In genomic region chr2:152445791-152446201, GRCh38 we compare ENCODE assay signal across 8 cellular contexts.
DNase-seq lines count a peak whose midpoint lies in the region; ATAC-seq, FAIRE-seq and TF ChIP-seq lines count a peak whose summit lies in the region.

No MANE protein-coding gene starts in this region.

- H2BK120ac ChIP-seq in trophoblast cell (ENCODE audit: insufficient read depth, low read length, poor library complexity) (no peak overlapping the region), H9 (ENCODE audit: low read depth, low read length, poor library complexity, severe bottlenecking) (no peak overlapping the region)

- no peaks in the 10 kb centered on the region for H3K9me3 Mint-ChIP-seq in CD8-positive, alpha-beta T cell
- H3K9me3 Mint-ChIP-seq in H9: no peaks in the 10 kb centered on the region

- H4K91ac ChIP-seq in trophoblast cell (ENCODE audit: low read depth, low read length): no peak overlapping the region
- H4K91ac ChIP-seq in H9 (ENCODE audit: insufficient read length, low read depth, low read length): no peak overlapping the region

- DNase-seq in Daoy (ENCODE audit: low read depth) (peak; percentile 88), HK-2 (ENCODE audit: unreplicated experiment) (peak; percentile 48), trophoblast cell (peak; percentile 46 to 63), H9 (no peak), GM12892 (ENCODE audit: insufficient read length) (no peak)
- no peak for DNase-seq in CD8-positive, alpha-beta T cell
- no peak for DNase-seq in effector memory CD4-positive, alpha-beta T cell

- H3K4ac ChIP-seq in trophoblast cell (ENCODE audit: low read depth, low read length) (no peak overlapping the region), H9 (ENCODE audit: low read depth, low read length) (no peak overlapping the region)

- H2AFZ ChIP-seq in trophoblast cell (ENCODE audit: insufficient read depth, low read length, poor library complexity): no peak overlapping the region
- H2AFZ ChIP-seq in H9 (ENCODE audit: low read length): no peak overlapping the region

- ATAC-seq in CD8-positive, alpha-beta T cell: no peak

- H3K79me1 ChIP-seq in trophoblast cell (ENCODE audit: low read length) (no peaks in the 10 kb centered on the region), H9 (ENCODE audit: insufficient read depth, low read depth, low read length, poor library complexity, severe bottlenecking) (peaks cover 2% of the 10 kb centered on the region)

- no peak overlapping the region for H3K27ac ChIP-seq in trophoblast cell (ENCODE audit: low read depth, low read length)
- no peak overlapping the region for H3K27ac ChIP-seq in CD8-positive, alpha-beta T cell (ENCODE audit: low read depth, low read length)
- no peak overlapping the region for H3K27ac ChIP-seq in H9 (ENCODE audit: insufficient read length, low read depth, low read length)
- no peak overlapping the region for H3K27ac ChIP-seq in effector memory CD4-positive, alpha-beta T cell (ENCODE audit: insufficient read depth, low read length, poor library complexity, severe bottlenecking)

- no peaks in the 10 kb centered on the region for H3K36me3 ChIP-seq in trophoblast cell (ENCODE audit: control insufficient read depth in 1 of 2, insufficient read depth in 2 of 2, low read length in 2 of 2)
- H3K36me3 ChIP-seq in CD8-positive, alpha-beta T cell (ENCODE audit: insufficient read depth, low read length): no peaks in the 10 kb centered on the region
- H3K36me3 ChIP-seq in effector memory CD4-positive, alpha-beta T cell (ENCODE audit: control insufficient read depth, insufficient read depth, low read length): no peaks in the 10 kb centered on the region

- no peak overlapping the region for H3K4me2 ChIP-seq in trophoblast cell (ENCODE audit: low read length)
- H3K4me2 ChIP-seq in H9 (ENCODE audit: insufficient read depth, insufficient read length, low read length): no peak overlapping the region

- H3K4me3 Mint-ChIP-seq in CD8-positive, alpha-beta T cell: no peak overlapping the region
- H3K4me3 Mint-ChIP-seq in H9: no peak overlapping the region

- H3K79me2 ChIP-seq in trophoblast cell (ENCODE audit: control insufficient read depth, insufficient read depth, low read length, poor library complexity) (no peaks in the 10 kb centered on the region), H9 (ENCODE audit: insufficient read depth, low read length) (peaks cover 3% of the 10 kb centered on the region; the same call in 1 of the 2 replicates)

- intact Hi-C loops in CD8-positive, alpha-beta T cell (cut with DNase I, micrococcal nuclease): no loop called here

- TF ChIP-seq POLR2A in GM12892 (IDR thresholded peaks at IDR 0.05; ENCODE audit: low read depth, low read length): no peak

- H3K23ac ChIP-seq in trophoblast cell (ENCODE audit: low read length): no peak overlapping the region
- H3K23ac ChIP-seq in H9 (ENCODE audit: insufficient read length, low read depth, low read length): no peak overlapping the region

- no peaks in the 10 kb centered on the region for H3K4me1 Mint-ChIP-seq in CD8-positive, alpha-beta T cell (ENCODE audit: low read depth)
- H3K4me1 Mint-ChIP-seq in H9: peaks cover 62 to 68% of the 10 kb centered on the region in 2 experiments

- H3K4me1 ChIP-seq in trophoblast cell (ENCODE audit: control insufficient read depth in 1 of 2, insufficient read depth in 2 of 2, low read length in 2 of 2): no peaks in the 10 kb centered on the region
- no peaks in the 10 kb centered on the region for H3K4me1 ChIP-seq in CD8-positive, alpha-beta T cell (ENCODE audit: insufficient read depth, low read length)
- H3K4me1 ChIP-seq in H9 (ENCODE audit: insufficient read depth, low read length): peaks cover 8% of the 10 kb centered on the region
- no peaks in the 10 kb centered on the region for H3K4me1 ChIP-seq in effector memory CD4-positive, alpha-beta T cell (ENCODE audit: control insufficient read depth, insufficient read depth, low read length, poor library complexity, severe bottlenecking)

- FAIRE-seq in endometrium (lab: Jason Lieb, UNC) (peak; percentile 67), GM12892 (lab: Jason Lieb, UNC) (no peak)

- H2BK20ac ChIP-seq in H9 (ENCODE audit: low read depth, low read length, poor library complexity, severe bottlenecking): no peak overlapping the region

- no peak overlapping the region for H3K18ac ChIP-seq in trophoblast cell (ENCODE audit: low read length)
- H3K18ac ChIP-seq in H9 (ENCODE audit: insufficient read length, low read depth, low read length): no peak overlapping the region

- H2BK12ac ChIP-seq in trophoblast cell (ENCODE audit: low read length) (no peak overlapping the region), H9 (ENCODE audit: insufficient read length, low read depth, low read length) (no peak overlapping the region)

- no CpG with 5 or more reads among the region's 3 CpGs for WGBS in trophoblast cell (ENCODE audit: extremely low coverage, insufficient coverage, insufficient read length)
- WGBS in H9 (ENCODE audit: extremely low coverage, insufficient read length, low lambda C conversion rate): no CpG with 5 or more reads among the region's 3 CpGs

- POLR2A ChIA-PET in CD8-positive, alpha-beta T cell (lab: Charles Lee): no interaction called here

- no peak overlapping the region for H2BK15ac ChIP-seq in H9 (ENCODE audit: low read depth, low read length)

- H2AK5ac ChIP-seq in trophoblast cell (ENCODE audit: low read length): no peak overlapping the region
- H2AK5ac ChIP-seq in H9 (ENCODE audit: insufficient read length, low read length): no peak overlapping the region

- H3K27me3 ChIP-seq in trophoblast cell (ENCODE audit: insufficient read depth, low read length) (no peaks in the 10 kb centered on the region), H9 (ENCODE audit: insufficient read depth, low read length) (no peaks in the 10 kb centered on the region)
- no peaks in the 10 kb centered on the region for H3K27me3 ChIP-seq in CD8-positive, alpha-beta T cell (ENCODE audit: insufficient read depth, low read length)
- H3K27me3 ChIP-seq in effector memory CD4-positive, alpha-beta T cell (replicated peaks; ENCODE audit: control insufficient read depth, insufficient read depth, low read length, poor library complexity, severe bottlenecking): no peaks in the 10 kb centered on the region

- H3K4me3 ChIP-seq in trophoblast cell (ENCODE audit: low read depth, low read length): no peak overlapping the region
- H3K4me3 ChIP-seq in CD8-positive, alpha-beta T cell (ENCODE audit: low read depth, low read length): no peak overlapping the region
- H3K4me3 ChIP-seq in effector memory CD4-positive, alpha-beta T cell (ENCODE audit: insufficient read depth, low read depth, low read length, poor library complexity, severe bottlenecking): no peak overlapping the region

- H4K20me1 ChIP-seq in H9 (ENCODE audit: control insufficient read depth, insufficient read depth, insufficient read length): no peaks in the 10 kb centered on the region

- CTCF ChIA-PET in CD8-positive, alpha-beta T cell (lab: Charles Lee): no interaction called here

- H3K23me2 ChIP-seq in H9 (ENCODE audit: insufficient read length, low read depth, low read length, poor library complexity, severe bottlenecking): no peaks in the 10 kb centered on the region

- H3K9ac ChIP-seq in trophoblast cell (ENCODE audit: low read length): no peak overlapping the region
- no peak overlapping the region for H3K9ac ChIP-seq in H9 (ENCODE audit: extremely low read depth, insufficient read length, low read length)

- peaks cover 16% of the 10 kb centered on the region for H3K27me3 Mint-ChIP-seq in CD8-positive, alpha-beta T cell (ENCODE audit: low read depth)
- H3K27me3 Mint-ChIP-seq in H9 (ENCODE audit: low read depth): no peaks in the 10 kb centered on the region

- H4K8ac ChIP-seq in trophoblast cell (ENCODE audit: low read depth, low read length) (no peak overlapping the region), H9 (replicated peaks; ENCODE audit: insufficient read length, low read depth, low read length) (no peak overlapping the region)

- no peak overlapping the region for H4K5ac ChIP-seq in H9 (ENCODE audit: insufficient read length, low read depth, low read length)

- no peaks in the 10 kb centered on the region for H3K9me3 ChIP-seq in trophoblast cell (ENCODE audit: insufficient read depth, low read depth, low read length)
- no peaks in the 10 kb centered on the region for H3K9me3 ChIP-seq in CD8-positive, alpha-beta T cell (ENCODE audit: low read length)
- no peaks in the 10 kb centered on the region for H3K9me3 ChIP-seq in H9 (ENCODE audit: control insufficient read depth, low read depth, low read length)
- H3K9me3 ChIP-seq in effector memory CD4-positive, alpha-beta T cell (ENCODE audit: control insufficient read depth, low read length): no peaks in the 10 kb centered on the region

- no peaks in the 10 kb centered on the region for H3K36me3 Mint-ChIP-seq in CD8-positive, alpha-beta T cell
- H3K36me3 Mint-ChIP-seq in H9 (ENCODE audit: insufficient read depth in 1 of 3, low read depth in 3 of 3): no peaks in the 10 kb centered on the region; a peak in 1 of 7 replicates

- H3T11ph ChIP-seq in H9 (ENCODE audit: low read length): no peak overlapping the region

- H3K14ac ChIP-seq in trophoblast cell (ENCODE audit: low read length) (no peak overlapping the region), H9 (ENCODE audit: insufficient read depth, low read length) (no peak overlapping the region)

- H3K27ac Mint-ChIP-seq in CD8-positive, alpha-beta T cell: no peak overlapping the region
- no peak overlapping the region for H3K27ac Mint-ChIP-seq in H9

- no peak for TF ChIP-seq CTCF in CD8-positive, alpha-beta T cell (IDR thresholded peaks at IDR 0.05)
- no peak for TF ChIP-seq CTCF in H9 (conservative IDR thresholded peaks at IDR 0.05)

- no peak overlapping the region for H3K56ac ChIP-seq in H9 (ENCODE audit: insufficient read length, low read depth, low read length)

- H2BK5ac ChIP-seq in trophoblast cell (ENCODE audit: low read depth, low read length, poor library complexity) (no peak overlapping the region), H9 (ENCODE audit: insufficient read length, low read length) (no peak overlapping the region)

- H4K12ac ChIP-seq in trophoblast cell (ENCODE audit: low read depth, low read length): no peak overlapping the region

Comparison
In these comparisons a context has a peak if more than half of its experiments do, and no peak if none do; other contexts are left out.
1. DNase-seq: peak in Daoy (single experiment), HK-2 (single experiment) and trophoblast cell (2 of 2); none in CD8-positive, alpha-beta T cell (0 of 7), H9 (single experiment), GM12892 (single experiment) and effector memory CD4-positive, alpha-beta T cell (0 of 3).